1 cellular context compared by ENCODE assay signal in genomic region chr2:218296200-218296599, GRCh38.
TF ChIP-seq lines count a peak whose summit lies in the region.

No MANE protein-coding gene starts in this region.

TF ChIP-seq in WTC11, 78 proteins besides CTCF, POLR2A, EP300 and RAD21 (continued from another document):
- TF ChIP-seq ZNF532 (CRISPR knock-in tag; IDR thresholded peaks at IDR 0.05; ENCODE audit: borderline replicate concordance), result no peak
- TF ChIP-seq E2F1 (CRISPR knock-in tag; IDR thresholded peaks at IDR 0.05), result no peak
- no peak for TF ChIP-seq OVOL2 (CRISPR knock-in tag; IDR thresholded peaks at IDR 0.05; ENCODE audit: borderline replicate concordance)
- no peak for TF ChIP-seq ZNF232 (CRISPR knock-in tag; IDR thresholded peaks at IDR 0.05)
- TF ChIP-seq ZNF416 (CRISPR knock-in tag; IDR thresholded peaks at IDR 0.05), result no peak
- no peak for TF ChIP-seq JUN (CRISPR knock-in tag; IDR thresholded peaks at IDR 0.05)
- no peak for TF ChIP-seq SOX15 (CRISPR knock-in tag; IDR thresholded peaks at IDR 0.05)
- TF ChIP-seq STAT6 (CRISPR knock-in tag; conservative IDR thresholded peaks at IDR 0.05; ENCODE audit: low read depth), result no peak
- no peak for TF ChIP-seq ZMAT4 (CRISPR knock-in tag; IDR thresholded peaks at IDR 0.05)
- no peak for TF ChIP-seq MAX (CRISPR knock-in tag; IDR thresholded peaks at IDR 0.05)
- TF ChIP-seq HMGA2 (CRISPR knock-in tag; IDR thresholded peaks at IDR 0.05), result no peak
- no peak for TF ChIP-seq SP1 (CRISPR knock-in tag; conservative IDR thresholded peaks at IDR 0.05)
- TF ChIP-seq ATF1 (CRISPR knock-in tag; IDR thresholded peaks at IDR 0.05), result no peak
- TF ChIP-seq NFATC4 (CRISPR knock-in tag; IDR thresholded peaks at IDR 0.05), result no peak
